Comparison of ENCODE assay signal across 9 cellular contexts in the genomic region with DNA sequence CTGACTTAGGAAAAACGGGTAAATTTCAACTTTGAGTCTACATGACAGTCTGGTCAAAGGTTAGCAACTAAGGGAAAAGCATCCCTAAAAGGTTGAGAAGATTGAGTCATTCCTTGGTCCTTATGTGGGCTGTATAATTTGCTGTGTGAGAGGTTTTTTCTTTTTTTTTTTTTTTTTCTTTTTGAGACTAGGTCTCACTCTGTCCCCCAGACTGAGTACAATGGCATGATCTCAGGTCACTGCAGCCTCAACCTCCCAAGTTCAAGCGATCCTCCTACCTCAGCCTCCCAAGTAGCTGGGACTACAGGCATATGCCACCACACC.
A peak's percentile ranks its signal among the peaks of the same experiment; 100 is the strongest.
DNase-seq lines count a peak whose midpoint lies in the region; ATAC-seq, FAIRE-seq and TF ChIP-seq lines count a peak whose summit lies in the region.
"Had no signal": no experiment of that assay in that cellular context is flagged by ENCODE, and none has a peak within 500 bp of the region (broad histone marks: within the 10 kb centered on the region; RNA-seq: fewer than 3 reads in every experiment).

No MANE protein-coding gene starts in this region.

- H3K27ac Mint-ChIP-seq in MCF 10A (ENCODE audit: low read depth, unreplicated experiment) (peak overlapping the region; percentile 24), neural progenitor cell (peak overlapping the region; percentile 36)

- peaks cover 5% of the 10 kb centered on the region for H3K9me1 ChIP-seq in IMR-90 (ENCODE audit: insufficient read depth, low read length)

- in situ Hi-C loops in IMR-90 (cut with MboI; ENCODE audit: low sequenced_read_pairs), result no loop called here

- TF ChIP-seq CTCF in IMR-90 (conservative IDR thresholded peaks at IDR 0.05; ENCODE audit: low read depth, low read length) (no peak), MCF 10A (IDR thresholded peaks at IDR 0.05; ENCODE audit: unreplicated experiment) (no peak), neural progenitor cell (IDR thresholded peaks at IDR 0.05) (no peak), kidney (IDR thresholded peaks at IDR 0.05; ENCODE audit: borderline replicate concordance, extremely low read depth, insufficient read depth) (no peak)

- H2BK20ac ChIP-seq in IMR-90 (ENCODE audit: low read depth, low read length), result peak overlapping the region; percentile 35; the same call in 1 of the 2 replicates

- no peak overlapping the region for H3K4me3 ChIP-seq in BLaER1
- no peak overlapping the region for H3K4me3 ChIP-seq in IMR-90 (ENCODE audit: insufficient read depth, low read depth, low read length)
- no peak overlapping the region for H3K4me3 ChIP-seq in neural progenitor cell
- H3K4me3 ChIP-seq in kidney (ENCODE audit: low read length in 2 of 2), result no peak overlapping the region

- H3K4ac ChIP-seq in IMR-90 (ENCODE audit: low read depth, low read length), result peak overlapping the region; percentile 89

- peaks cover 8% of the 10 kb centered on the region for H3K36me3 Mint-ChIP-seq in MCF 10A (ENCODE audit: insufficient read depth, unreplicated experiment)
- H3K36me3 Mint-ChIP-seq in neural progenitor cell, result peaks cover 7% of the 10 kb centered on the region

- H2AFZ ChIP-seq in IMR-90 (replicated peaks; ENCODE audit: low read length, poor library complexity), result no peak overlapping the region
- H2AFZ ChIP-seq in neural progenitor cell (replicated peaks), result no peak overlapping the region

- H3K4me3 Mint-ChIP-seq in MCF 10A (ENCODE audit: unreplicated experiment) (no peak overlapping the region), neural progenitor cell (no peak overlapping the region)

- intact Hi-C loops in IMR-90 (cut with micrococcal nuclease) (no loop called here), MCF 10A (cut with micrococcal nuclease) (no loop called here), kidney (cut with DNase I) (no loop called here)

- H3K18ac ChIP-seq in IMR-90 (ENCODE audit: low read depth, low read length), result no peak overlapping the region

- peak overlapping the region in 1 of 2 experiments; percentile 41; a peak in 2 of 4 replicates for H4K8ac ChIP-seq in IMR-90 (ENCODE audit: low read depth in 2 of 2, low read length in 2 of 2)

- H3K9me3 ChIP-seq in BLaER1 (peaks cover 15% of the 10 kb centered on the region; the same call in 1 of the 2 replicates), IMR-90 (ENCODE audit: control insufficient read depth, insufficient read depth, low read length) (no peaks in the 10 kb centered on the region), neural progenitor cell (ENCODE audit: low read depth) (no peaks in the 10 kb centered on the region), kidney (ENCODE audit: control insufficient read depth in 1 of 2, low read length in 2 of 2) (no peaks in the 10 kb centered on the region)

- H3F3A ChIP-seq in neural progenitor cell (ENCODE audit: low read depth), result peaks cover 35% of the 10 kb centered on the region

- peak overlapping the region; percentile 33; the same call in 1 of the 2 replicates for H4K91ac ChIP-seq in IMR-90 (ENCODE audit: insufficient read depth, low read depth, low read length)

- dilution Hi-C loops in IMR-90 (cut with HindIII; ENCODE audit: low sequenced_read_pairs, unreplicated experiment), result no loop called here

- H3K9ac ChIP-seq in BLaER1 (no peak overlapping the region), IMR-90 (ENCODE audit: low read depth, low read length) (0 out of 2 replicates have a peak overlapping the region, but pooled peaks have one; percentile 10), neural progenitor cell (no peak overlapping the region), kidney (ENCODE audit: low read length in 2 of 2) (no peak overlapping the region)

- H3K4me1 Mint-ChIP-seq in MCF 10A (ENCODE audit: insufficient read depth, unreplicated experiment) (peaks cover 38% of the 10 kb centered on the region), neural progenitor cell (peaks cover 38% of the 10 kb centered on the region)

- peak overlapping the region; percentile 91 for H3K23ac ChIP-seq in IMR-90 (ENCODE audit: low read depth, low read length)

- H2BK15ac ChIP-seq in IMR-90 (ENCODE audit: low read depth, low read length), result 0 out of 3 replicates have a peak overlapping the region, but pooled peaks have one; percentile 5

- TF ChIP-seq POLR2A in IMR-90 (IDR thresholded peaks at IDR 0.05; ENCODE audit: low read depth, low read length), result no peak

- H2AK9ac ChIP-seq in IMR-90 (replicated peaks; ENCODE audit: low read depth, low read length, poor library complexity), result no peak overlapping the region

- FAIRE-seq in kidney (lab: Jason Lieb, UNC), result no peak

- no CpG with 5 or more reads among the region's 2 CpGs for WGBS in IMR-90 (ENCODE audit: extremely low coverage in 2 of 2, insufficient read length in 1 of 2), 2 experiments

- CTCF ChIA-PET in IMR-90 (lab: Yijun Ruan, JAX) (interaction anchor here (0.6 to 2.3 kb wide), 3 partner anchors 11 to 205 kb away, joined by 3 to 16 read pairs (median 5); no protein-coding TSS in a partner anchor), MCF 10A (lab: Yijun Ruan, JAX) (interaction anchor here (0.7 to 2.8 kb wide), 2 partner anchors 11 to 68 kb away, joined by 3 to 16 read pairs; no protein-coding TSS in a partner anchor)

- peak overlapping the region; percentile 74 for H3K4me2 ChIP-seq in BLaER1
- peak overlapping the region; percentile 34; the same call in 1 of the 2 replicates for H3K4me2 ChIP-seq in IMR-90 (ENCODE audit: low read depth, low read length)
- peak overlapping the region; percentile 1 for H3K4me2 ChIP-seq in neural progenitor cell

- DNase-seq in IMR-90 (no peak), MCF 10A (ENCODE audit: unreplicated experiment) (no peak), neural progenitor cell (ENCODE audit: low spot score) (no peak), amygdala (lab: John Stamatoyannopoulos, UW) (no peak), LoVo (ENCODE audit: low spot score) (no peak), kidney (no peak)
- DNase-seq in stimulated activated naive CD4-positive, alpha-beta T cell (lab: John Stamatoyannopoulos, UW), result no peak
- DNase-seq: NCI-H146 had no signal

- H3K56ac ChIP-seq in IMR-90 (ENCODE audit: extremely low read depth, insufficient read depth, low read length), result no peak overlapping the region; the same call in 1 of the 2 replicates

- no peak for TF ChIP-seq RAD21 in IMR-90 (IDR thresholded peaks at IDR 0.05; ENCODE audit: low read length)

- H3K36me3 ChIP-seq in BLaER1 (peaks cover 4% of the 10 kb centered on the region; the same call in 1 of the 2 replicates), IMR-90 (ENCODE audit: control insufficient read depth, insufficient read depth, low read length) (no peaks in the 10 kb centered on the region), neural progenitor cell (no peaks in the 10 kb centered on the region), kidney (ENCODE audit: control insufficient read depth in 1 of 2, insufficient read depth in 2 of 2, low read length in 2 of 2) (no peaks in the 10 kb centered on the region)

- H2BK120ac ChIP-seq in IMR-90 (ENCODE audit: low read depth, low read length), result peak overlapping the region; percentile 42; the same call in 1 of the 2 replicates

- peak overlapping the region; percentile 87 for H2AK5ac ChIP-seq in IMR-90 (ENCODE audit: low read depth, low read length)

- H3K27me3 ChIP-seq in BLaER1 (no peaks in the 10 kb centered on the region), IMR-90 (ENCODE audit: control insufficient read depth, insufficient read depth, low read length) (no peaks in the 10 kb centered on the region), neural progenitor cell (no peaks in the 10 kb centered on the region)

- H3K9me3 Mint-ChIP-seq in MCF 10A (ENCODE audit: unreplicated experiment) (no peaks in the 10 kb centered on the region), neural progenitor cell (peaks cover 12% of the 10 kb centered on the region)

- H3K4me1 ChIP-seq in BLaER1 (peaks cover 46% of the 10 kb centered on the region), IMR-90 (ENCODE audit: control insufficient read depth, insufficient read depth, low read length) (peaks cover 16% of the 10 kb centered on the region), neural progenitor cell (peaks cover 29% of the 10 kb centered on the region), kidney (ENCODE audit: control insufficient read depth in 1 of 2, insufficient read depth in 1 of 2, low read depth in 1 of 2, low read length in 2 of 2) (peaks cover 2 to 7% of the 10 kb centered on the region in 2 donors)

- H2BK5ac ChIP-seq in IMR-90 (ENCODE audit: low read depth, low read length, poor library complexity, severe bottlenecking), result peak overlapping the region; percentile 95

- peak overlapping the region; percentile 92; the same call in 1 of the 2 replicates for H3K14ac ChIP-seq in IMR-90 (replicated peaks; ENCODE audit: low read depth, low read length)

- BruUV-seq in IMR-90 (replicated peaks; lab: Mats Ljungman, UMichigan) (no TSS peak), MCF 10A (replicated peaks; lab: Mats Ljungman, UMichigan) (no TSS peak)

- POLR2A ChIA-PET in IMR-90 (lab: Charles Lee; ENCODE audit: unreplicated experiment) (no interaction called here), MCF 10A (lab: Yijun Ruan, JAX) (interaction anchor here (0.7 to 4.1 kb wide), 12 partner anchors 11 to 127 kb away, joined by 3 to 27 read pairs (median 12); a partner anchor contains a TSS)

- H3K27ac ChIP-seq in BLaER1 (no peak overlapping the region), IMR-90 (ENCODE audit: insufficient read depth, low read length) (peak overlapping the region; percentile 52), neural progenitor cell (peak overlapping the region; percentile 87), kidney (ENCODE audit: low read depth in 2 of 2, low read length in 2 of 2) (no peak overlapping the region)

- peaks cover 29% of the 10 kb centered on the region for H4K20me1 ChIP-seq in BLaER1
- peaks cover 24% of the 10 kb centered on the region; the same call in 1 of the 2 replicates for H4K20me1 ChIP-seq in IMR-90 (ENCODE audit: insufficient read depth, low read length)
- H4K20me1 ChIP-seq in neural progenitor cell (ENCODE audit: low read depth), result no peaks in the 10 kb centered on the region

- peaks cover 17 to 50% of the 10 kb centered on the region in 2 experiments for H3K79me1 ChIP-seq in IMR-90 (ENCODE audit: low read depth in 1 of 2, low read length in 2 of 2)

- no peak for ATAC-seq in IMR-90 (ENCODE audit: low read depth)

- H3K27me3 Mint-ChIP-seq in MCF 10A (ENCODE audit: insufficient read depth, unreplicated experiment) (no peaks in the 10 kb centered on the region), neural progenitor cell (ENCODE audit: insufficient read depth, low read depth) (peaks cover 2% of the 10 kb centered on the region)

- no peak overlapping the region for H4K5ac ChIP-seq in IMR-90 (ENCODE audit: low read depth, low read length)

- H3K79me2 ChIP-seq in neural progenitor cell (ENCODE audit: low read depth), result peaks cover 31% of the 10 kb centered on the region

TF ChIP-seq in IMR-90, 13 proteins besides CTCF, POLR2A, EP300 and RAD21 (continues in another document):
- TF ChIP-seq MXI1 (IDR thresholded peaks at IDR 0.05; ENCODE audit: borderline replicate concordance, low read depth, low read length) (no peak), NFE2L2 (IDR thresholded peaks at IDR 0.05; ENCODE audit: low read depth, low read length) (no peak), MAFK (IDR thresholded peaks at IDR 0.05; ENCODE audit: low read depth, low read length) (no peak), CHD1 (IDR thresholded peaks at IDR 0.05; ENCODE audit: low read depth, low read length) (no peak), CEBPB (IDR thresholded peaks at IDR 0.05; ENCODE audit: low read depth, low read length) (no peak), BHLHE40 (IDR thresholded peaks at IDR 0.05; ENCODE audit: low read depth, low read length) (no peak)

Comparison
In these comparisons a context has a peak if more than half of its experiments do, and no peak if none do; other contexts are left out.
1. H3K27ac ChIP-seq: peak in IMR-90 (single experiment) and neural progenitor cell (single experiment); none in BLaER1 (single experiment) and kidney (0 of 2).
2. H3K4me2 ChIP-seq: peak in every context shown above with its lines; median percentile 74 in BLaER1; 34 in IMR-90; 1 in neural progenitor cell.